8 cellular contexts compared by ENCODE assay signal in genomic region chr15:76905013-76905839, GRCh38. TPM values are rescaled to one million over a fixed set of nuclear protein-coding genes. Genes with fewer than 3 reads are reported as not detected.
DNase-seq lines count a peak whose midpoint lies in the region; ATAC-seq and TF ChIP-seq lines count a peak whose summit lies in the region.

TSS of gene SCAPER (minus strand) at chr15:76905340. CDS start at chr15:76883817, 21,523 bp downstream.

- peaks cover 21% of the 10 kb centered on the region for H3K4me1 Mint-ChIP-seq in neural progenitor cell

- no peaks in the 10 kb centered on the region for H4K20me1 ChIP-seq in neural progenitor cell (ENCODE audit: low read depth)

- H3K9ac ChIP-seq in neural progenitor cell (peak within 1 kb of the TSS; percentile 33), stomach smooth muscle (ENCODE audit: low read length in 2 of 2) (peak within 1 kb of the TSS; percentile 84 to 89)

- TF ChIP-seq CTCF in foreskin keratinocyte (conservative IDR thresholded peaks at IDR 0.05) (peak; percentile 17), neural progenitor cell (IDR thresholded peaks at IDR 0.05) (peak; percentile 3)

- peaks cover 22% of the 10 kb centered on the region for H3F3A ChIP-seq in neural progenitor cell (ENCODE audit: low read depth)

- H3K4me3 ChIP-seq in H7 (ENCODE audit: insufficient read depth, low read depth, low read length) (peak within 1 kb of the TSS; percentile 75), MG63 (peak within 1 kb of the TSS; percentile 86), neural progenitor cell (peak within 1 kb of the TSS; percentile 84), stomach smooth muscle (ENCODE audit: low read length in 2 of 2) (peak within 1 kb of the TSS; percentile 82 to 87)

- peak within 1 kb of the TSS; percentile 87 for H3K4me2 ChIP-seq in neural progenitor cell

- H3K27me3 ChIP-seq in H7 (ENCODE audit: control insufficient read depth, insufficient read depth, low read length) (peaks cover 6% of the 10 kb centered on the region), MG63 (no peaks in the 10 kb centered on the region), foreskin keratinocyte (no peaks in the 10 kb centered on the region), neural progenitor cell (peaks cover 29% of the 10 kb centered on the region), stomach smooth muscle (ENCODE audit: control insufficient read depth in 1 of 2, insufficient read depth in 2 of 2, low read length in 2 of 2) (no peaks in the 10 kb centered on the region)

- peaks cover 5% of the 10 kb centered on the region for H3K9me3 Mint-ChIP-seq in neural progenitor cell

- H3K79me2 ChIP-seq in neural progenitor cell (ENCODE audit: low read depth), result peaks cover 6% of the 10 kb centered on the region

- H3K27ac ChIP-seq in foreskin keratinocyte (peak within 1 kb of the TSS; percentile 53), neural progenitor cell (no peak within 1 kb of the TSS), stomach smooth muscle (ENCODE audit: low read length) (peak within 1 kb of the TSS; percentile 84)

- H3K9me3 ChIP-seq in MG63 (no peaks in the 10 kb centered on the region), neural progenitor cell (ENCODE audit: low read depth) (no peaks in the 10 kb centered on the region), stomach smooth muscle (ENCODE audit: control insufficient read depth in 2 of 2, low read length in 2 of 2) (no peaks in the 10 kb centered on the region)

- H3K36me3 Mint-ChIP-seq in neural progenitor cell, result peaks cover 1% of the 10 kb centered on the region

- ATAC-seq in foreskin keratinocyte, result peak; percentile 89

- H3K4me3 Mint-ChIP-seq in neural progenitor cell, result peak within 1 kb of the TSS; percentile 94

- H3K4me1 ChIP-seq in foreskin keratinocyte (peaks cover 14% of the 10 kb centered on the region), neural progenitor cell (peaks cover 10% of the 10 kb centered on the region), stomach smooth muscle (ENCODE audit: control insufficient read depth, insufficient read depth, low read length) (peaks cover 13% of the 10 kb centered on the region)

- peak; percentile 87 for DNase-seq in ELR (ENCODE audit: low read depth)
- DNase-seq in H7, result peak; percentile 95
- DNase-seq in MG63, result peak; percentile 94
- DNase-seq in SIG-M5 treated with dmso at 0.1 percent for 504 hours (lab: John Stamatoyannopoulos, UW; ENCODE audit: unreplicated experiment), result peak; percentile 83
- DNase-seq in activated gamma-delta T cell treated with Interleukin-2 at 50 U/mL for 16 hours, result peak; percentile 87
- DNase-seq in foreskin keratinocyte, result peak; percentile 51 to 72
- peak; percentile 96 for DNase-seq in neural progenitor cell (ENCODE audit: low spot score)

- peaks cover 4% of the 10 kb centered on the region for H3K27me3 Mint-ChIP-seq in neural progenitor cell (ENCODE audit: insufficient read depth, low read depth)

- H3K36me3 ChIP-seq in H7 (replicated peaks; ENCODE audit: control insufficient read depth, insufficient read depth, low read length), result no peaks in the 10 kb centered on the region
- no peaks in the 10 kb centered on the region for H3K36me3 ChIP-seq in MG63
- H3K36me3 ChIP-seq in neural progenitor cell, result no peaks in the 10 kb centered on the region
- no peaks in the 10 kb centered on the region for H3K36me3 ChIP-seq in stomach smooth muscle (ENCODE audit: control insufficient read depth in 2 of 2, insufficient read depth in 2 of 2, low read length in 2 of 2)

- peak within 1 kb of the TSS; percentile 97 for H3K27ac Mint-ChIP-seq in neural progenitor cell

- peak within 1 kb of the TSS; percentile 87 for H2AFZ ChIP-seq in neural progenitor cell (replicated peaks)

RNA-seq across cellular contexts. Expression of gene SCAPER, which starts in this region (rescaled TPM):
- 8.0 and 8.3 TPM in 2 replicates for total RNA-seq in H7 (2014; rRNA removed; shearing (Covaris generic))
- 16.0 and 17.0 TPM in 2 replicates for total RNA-seq in MG63 (2014; rRNA removed; shearing (Covaris generic); ENCODE audit: low replicate concordance)
- total RNA-seq in foreskin keratinocyte, result 5.4 and 6.7 TPM in 2 replicates
- polyA plus RNA-seq in foreskin keratinocyte, result 2.9 and 3.5 TPM in 2 replicates
- 15.0 and 20.4 TPM in 2 replicates for total RNA-seq in neural progenitor cell (ENCODE audit: low replicate concordance)
